ENCODE assay signal across 16 cellular contexts in genomic region chr7:31102151-31102972, GRCh38. TPM values are rescaled to one million over a fixed set of nuclear protein-coding genes. Genes with fewer than 3 reads are reported as not detected.
"Had no signal": no experiment of that assay in that cellular context is flagged by ENCODE, and none has a peak within 500 bp of the region (broad histone marks: within the 10 kb centered on the region; RNA-seq: fewer than 3 reads in every experiment).

No MANE protein-coding gene starts in this region.

- H2AFZ ChIP-seq: parathyroid adenoma had no signal

- H3K79me2 ChIP-seq: parathyroid adenoma had no signal

- H3K4me1 Mint-ChIP-seq: activated naive CD8-positive, alpha-beta T cell treated with anti-CD3 and anti-CD28 coated beads, Interleukin-2, amount 10 ng/mL, durations not matched to agents 7 days and 5 days; brain had no signal

- H3K27ac Mint-ChIP-seq: activated CD4-positive, alpha-beta memory T cell treated with anti-CD3 and anti-CD28 coated beads for 36 hours; activated naive CD8-positive, alpha-beta T cell treated with anti-CD3 and anti-CD28 coated beads, Interleukin-2, amount 10 ng/mL, durations not matched to agents 7 days and 5 days; brain; T-helper 1 cell treated with Interleukin-12 subunit alpha and Interleukin-12 subunit beta and Interleukin-4 antibody, amounts not matched to agents 30 μg/mL and 1 μg/mL, for 36 hours had no signal

- H3K36me3 Mint-ChIP-seq: activated CD4-positive, alpha-beta memory T cell treated with anti-CD3 and anti-CD28 coated beads for 36 hours; activated naive CD8-positive, alpha-beta T cell treated with anti-CD3 and anti-CD28 coated beads, Interleukin-2, amount 10 ng/mL, durations not matched to agents 7 days and 5 days had no signal

- H3K4me3 Mint-ChIP-seq: activated CD4-positive, alpha-beta memory T cell treated with anti-CD3 and anti-CD28 coated beads for 36 hours; activated naive CD8-positive, alpha-beta T cell treated with anti-CD3 and anti-CD28 coated beads, Interleukin-2, amount 10 ng/mL, durations not matched to agents 7 days and 5 days; brain; T-helper 1 cell treated with Interleukin-12 subunit alpha and Interleukin-12 subunit beta and Interleukin-4 antibody, amounts not matched to agents 30 μg/mL and 1 μg/mL, for 36 hours had no signal

- H3K9me3 Mint-ChIP-seq: activated CD4-positive, alpha-beta memory T cell treated with anti-CD3 and anti-CD28 coated beads for 36 hours; activated naive CD8-positive, alpha-beta T cell treated with anti-CD3 and anti-CD28 coated beads, Interleukin-2, amount 10 ng/mL, durations not matched to agents 7 days and 5 days; brain; T-helper 1 cell treated with Interleukin-12 subunit alpha and Interleukin-12 subunit beta and Interleukin-4 antibody, amounts not matched to agents 30 μg/mL and 1 μg/mL, for 36 hours had no signal

- H3K36me3 ChIP-seq: WERI-Rb-1 had no signal

- H3K4me1 ChIP-seq: parathyroid adenoma had no signal

- DNase-seq: activated CD4-positive, alpha-beta memory T cell treated with anti-CD3 and anti-CD28 coated beads for 36 hours; activated naive CD4-positive, alpha-beta T cell; activated naive CD8-positive, alpha-beta T cell treated with anti-CD3 and anti-CD28 coated beads, Interleukin-2, amount 10 ng/mL, durations not matched to agents 7 days and 5 days; effector CD8-positive, alpha-beta T cell; foreskin melanocyte; midbrain; retina; stimulated activated CD4-positive, alpha-beta T cell treated with anti-CD3 and anti-CD28 coated beads, Interleukin-2, amount 100 ng/mL, for 48 hours; stimulated activated naive CD4-positive, alpha-beta T cell treated with Interleukin-2 at 50 U/mL for 16 hours; WERI-Rb-1 had no signal

- H3K4me3 ChIP-seq: lung had no signal

- H3K27ac ChIP-seq: parathyroid adenoma, WERI-Rb-1 had no signal

- H3K27me3 Mint-ChIP-seq: activated CD4-positive, alpha-beta memory T cell treated with anti-CD3 and anti-CD28 coated beads for 36 hours; brain had no signal

RNA-seq across cellular contexts. Expression of gene ADCYAP1R1, which starts 50.3 kb away (rescaled TPM):
- total RNA-seq: activated CD4-positive, alpha-beta memory T cell treated with anti-CD3 and anti-CD28 coated beads for 36 hours; activated naive CD8-positive, alpha-beta T cell treated with anti-CD3 and anti-CD28 coated beads, Interleukin-2, amount 10 ng/mL, durations not matched to agents 7 days and 5 days; fibroblast of lung; myocyte had no signal
- polyA plus RNA-seq: fibroblast of lung had no signal
